ENCODE assay signal across 30 cellular contexts in the genomic region with DNA sequence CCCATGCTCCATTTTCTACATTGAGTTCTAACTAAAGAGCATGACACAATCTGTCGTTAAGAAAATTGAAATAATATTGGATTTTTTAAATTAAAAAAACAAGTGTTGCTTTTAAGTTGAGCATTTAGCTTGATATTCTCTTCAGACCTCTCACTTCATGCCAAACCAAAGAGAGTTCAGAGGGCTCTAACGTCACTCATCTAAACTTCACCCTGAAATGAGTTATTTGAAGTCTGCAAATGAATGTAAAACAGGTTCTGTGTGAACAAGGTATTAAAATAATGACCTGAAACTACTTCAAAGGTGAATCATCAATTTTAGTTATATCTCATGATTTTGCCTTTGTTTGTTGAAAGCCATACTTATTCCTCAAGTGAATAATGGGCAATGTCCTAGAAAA.
"Had no signal": no experiment of that assay in that cellular context is flagged by ENCODE, and none has a peak within 500 bp of the region (broad histone marks: within the 10 kb centered on the region; RNA-seq: fewer than 3 reads in every experiment).

No MANE protein-coding gene starts in this region.

- H3K27ac ChIP-seq: colonic mucosa, epithelial cell of prostate, esophagus muscularis mucosa, foreskin keratinocyte, gastroesophageal sphincter, heart left ventricle, hepatocyte, parathyroid adenoma, thoracic aorta, tibial nerve had no signal

- FAIRE-seq: kidney had no signal

- H3K9ac ChIP-seq: parathyroid adenoma had no signal

- H3K9me3 Mint-ChIP-seq: dendritic cell treated with granulocyte-macrophage colony-stimulating factor and Interleukin-4, amounts not matched to agents 40 ng/mL and 50 ng/mL, for 4 days; memory B cell; natural killer cell treated with Interleukin-12 subunit alpha and Interleukin-12 subunit beta and Interleukin-15 and Interleukin-18, amount 100 ng/mL, for 72 hours; neural crest cell; stimulated activated naive B cell treated with anti-CD40 and anti-IgM and Interleukin-4, amounts not matched to agents 10 μg/mL and 1 μg/mL and 100 μg/mL, for 72 hours; stimulated activated naive CD8-positive, alpha-beta T cell treated with anti-CD3 and anti-CD28 coated beads, Interleukin-15, Interleukin-2, amounts not matched to agents 100 ng/mL and 50 ng/mL, for 24 hours had no signal

- H2AFZ ChIP-seq: hepatocyte, parathyroid adenoma had no signal

- H3K36me3 ChIP-seq: colonic mucosa, esophagus muscularis mucosa, gastroesophageal sphincter, heart left ventricle, thoracic aorta, tibial nerve had no signal

- H3K27me3 ChIP-seq: colonic mucosa, esophagus muscularis mucosa, foreskin keratinocyte, heart left ventricle, hepatocyte, tibial nerve had no signal

- H3K4me3 Mint-ChIP-seq: dendritic cell treated with granulocyte-macrophage colony-stimulating factor and Interleukin-4, amounts not matched to agents 40 ng/mL and 50 ng/mL, for 4 days; endodermal cell; memory B cell; mesothelial cell of epicardium; naive B cell; natural killer cell treated with Interleukin-12 subunit alpha and Interleukin-12 subunit beta and Interleukin-15 and Interleukin-18, amount 100 ng/mL, for 72 hours; neural crest cell; stimulated activated naive B cell treated with anti-CD40 and anti-IgM and Interleukin-4, amounts not matched to agents 10 μg/mL and 1 μg/mL and 100 μg/mL, for 72 hours; stimulated activated naive CD8-positive, alpha-beta T cell treated with anti-CD3 and anti-CD28 coated beads, Interleukin-15, Interleukin-2, amounts not matched to agents 100 ng/mL and 50 ng/mL, for 24 hours had no signal

- H3K4me2 ChIP-seq: hepatocyte, smooth muscle cell had no signal

- H3K4me1 Mint-ChIP-seq: memory B cell; naive B cell; stimulated activated naive B cell treated with anti-CD40 and anti-IgM and Interleukin-4, amounts not matched to agents 10 μg/mL and 1 μg/mL and 100 μg/mL, for 72 hours had no signal

- H3K27ac Mint-ChIP-seq: dendritic cell treated with granulocyte-macrophage colony-stimulating factor and Interleukin-4, amounts not matched to agents 40 ng/mL and 50 ng/mL, for 4 days; endodermal cell; memory B cell; mesothelial cell of epicardium; naive B cell; natural killer cell treated with Interleukin-12 subunit alpha and Interleukin-12 subunit beta and Interleukin-15 and Interleukin-18, amount 100 ng/mL, for 72 hours; progenitor cell of endocrine pancreas; stimulated activated naive B cell treated with anti-CD40 and anti-IgM and Interleukin-4, amounts not matched to agents 10 μg/mL and 1 μg/mL and 100 μg/mL, for 72 hours; stimulated activated naive CD8-positive, alpha-beta T cell treated with anti-CD3 and anti-CD28 coated beads, Interleukin-15, Interleukin-2, amounts not matched to agents 100 ng/mL and 50 ng/mL, for 24 hours had no signal

- H3K9me3 ChIP-seq: colonic mucosa, esophagus muscularis mucosa, gastroesophageal sphincter, thoracic aorta, tibial nerve had no signal

- H3K27me3 Mint-ChIP-seq: dendritic cell treated with granulocyte-macrophage colony-stimulating factor and Interleukin-4, amounts not matched to agents 40 ng/mL and 50 ng/mL, for 4 days; memory B cell; naive B cell; stimulated activated naive B cell treated with anti-CD40 and anti-IgM and Interleukin-4, amounts not matched to agents 10 μg/mL and 1 μg/mL and 100 μg/mL, for 72 hours had no signal

- ATAC-seq: foreskin keratinocyte; gastroesophageal sphincter; heart left ventricle; left lobe of liver; mucosa of descending colon; natural killer cell treated with Interleukin-12 subunit alpha and Interleukin-12 subunit beta and Interleukin-15 and Interleukin-18, amount 100 ng/mL, for 72 hours; sciatic nerve; stimulated activated naive B cell treated with anti-CD40 and anti-IgM and Interleukin-4, amounts not matched to agents 10 μg/mL and 1 μg/mL and 100 μg/mL, for 72 hours had no signal

- DNase-seq: colonic mucosa; effector CD8-positive, alpha-beta T cell; endodermal cell; foreskin keratinocyte; heart left ventricle; kidney; mucosa of descending colon; naive B cell; stimulated activated CD4-positive, alpha-beta T cell treated with anti-CD3 and anti-CD28 coated beads, Interleukin-12 subunit alpha, Interleukin-12 subunit beta, amount 100 ng/mL, for 4 hours; stimulated activated CD4-positive, alpha-beta T cell treated with anti-CD3 and anti-CD28 coated beads, Interleukin-1b, Interleukin-23, amount 100 ng/mL, for 48 hours; stimulated activated CD4-positive, alpha-beta T cell treated with anti-CD3 and anti-CD28 coated beads, Interleukin-4, amount 100 ng/mL, for 4 hours; stimulated activated naive B cell treated with anti-CD40 and anti-IgM and Interleukin-4, amounts not matched to agents 10 μg/mL and 1 μg/mL and 100 μg/mL, for 72 hours had no signal

- H3K36me3 Mint-ChIP-seq: memory B cell; mesothelial cell of epicardium; naive B cell; natural killer cell treated with Interleukin-12 subunit alpha and Interleukin-12 subunit beta and Interleukin-15 and Interleukin-18, amount 100 ng/mL, for 72 hours; stimulated activated naive B cell treated with anti-CD40 and anti-IgM and Interleukin-4, amounts not matched to agents 10 μg/mL and 1 μg/mL and 100 μg/mL, for 72 hours had no signal

- H3K4me1 ChIP-seq: colonic mucosa, foreskin keratinocyte, parathyroid adenoma, tibial nerve had no signal

- H3K79me2 ChIP-seq: hepatocyte, parathyroid adenoma had no signal

- H3K4me3 ChIP-seq: colonic mucosa, esophagus muscularis mucosa, gastroesophageal sphincter, heart left ventricle, hepatocyte, lung, mucosa of descending colon, smooth muscle cell, thoracic aorta, tibial nerve had no signal
